ENCODE assay signal across 1 cellular context in the genomic region with DNA sequence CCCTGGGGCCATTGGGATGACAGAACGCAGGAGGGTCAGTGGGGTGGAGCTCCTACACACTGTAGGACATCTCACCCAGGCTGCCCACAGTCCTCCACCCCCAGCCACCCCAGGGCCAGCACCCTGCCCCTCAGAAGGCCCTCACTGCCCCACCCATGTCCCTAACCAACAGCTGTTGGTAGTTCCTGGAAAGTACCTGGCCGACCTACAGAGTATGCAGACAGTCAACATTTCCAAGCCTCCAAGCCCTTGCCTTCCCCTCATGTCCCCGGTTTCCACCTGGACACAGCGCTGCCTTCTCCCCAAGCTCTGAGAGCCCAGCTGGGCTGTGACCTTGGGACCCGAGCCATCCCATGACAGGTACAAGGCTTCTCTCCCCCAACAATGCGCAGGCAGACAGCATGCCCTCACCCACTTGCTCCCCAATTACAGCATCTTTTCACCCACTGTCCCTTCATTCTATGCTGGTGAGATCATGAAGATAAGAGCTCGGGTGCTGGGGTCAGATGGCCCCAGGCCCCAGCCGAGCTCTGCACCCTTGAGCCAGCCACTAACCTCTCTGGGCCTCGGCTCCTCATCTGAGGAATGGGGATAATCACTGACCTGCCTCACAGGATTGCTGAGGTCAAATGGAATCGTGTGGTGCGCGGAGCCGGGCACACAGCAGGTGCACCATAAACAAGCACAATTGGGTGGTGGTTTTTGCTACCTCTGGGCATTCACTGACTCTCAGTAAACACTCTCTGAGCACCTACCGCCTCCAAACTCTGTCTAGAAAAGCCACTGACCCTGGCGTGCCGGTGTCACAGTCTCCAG.
TF ChIP-seq lines count a peak whose summit lies in the region.

No MANE protein-coding gene starts in this region.

TF ChIP-seq in GM12878, 131 proteins besides CTCF, POLR2A, EP300 and RAD21:
- TF ChIP-seq BACH1 (IDR thresholded peaks at IDR 0.05; ENCODE audit: borderline replicate concordance) (no peak), IKZF2 (IDR thresholded peaks at IDR 0.05) (0 out of 4 replicates have a peak, but pooled peaks of 1 of the 2 experiments have one; percentile 12), YY1 (IDR thresholded peaks at IDR 0.05; ENCODE audit: low read depth, low read length) (0 out of 2 replicates have a peak, but pooled peaks have one; percentile 6), SMAD1 (IDR thresholded peaks at IDR 0.05; ENCODE audit: low read depth, partially characterized antibody) (no peak), JUND (IDR thresholded peaks at IDR 0.05; ENCODE audit: low read depth, low read length) (no peak), STAT1 (conservative IDR thresholded peaks at IDR 0.05) (no peak), WRNIP1 (IDR thresholded peaks at IDR 0.05; ENCODE audit: borderline replicate concordance, low read depth, low read length) (peak; percentile 26; the same call in 1 of the 2 replicates), TARDBP (IDR thresholded peaks at IDR 0.05; ENCODE audit: borderline replicate concordance) (no peak), BHLHE40 (IDR thresholded peaks at IDR 0.05; ENCODE audit: borderline replicate concordance in 1 of 2, low read depth in 2 of 2, low read length in 1 of 2) (peak in 1 of 2 experiments; percentile 37; a peak in 2 of 4 replicates), TCF12 (IDR thresholded peaks at IDR 0.05; ENCODE audit: low read depth, low read length) (0 out of 2 replicates have a peak, but pooled peaks have one; percentile 53), CHD1 (IDR thresholded peaks at IDR 0.05; ENCODE audit: low read depth, low read length) (0 out of 2 replicates have a peak, but pooled peaks have one; percentile 45), HDGF (IDR thresholded peaks at IDR 0.05) (0 out of 2 replicates have a peak, but pooled peaks have one; percentile 61), TCF3 (IDR thresholded peaks at IDR 0.05; ENCODE audit: borderline replicate concordance, insufficient read depth, low read depth, low read length) (0 out of 2 replicates have a peak, but pooled peaks have one; percentile 8)
- TF ChIP-seq, protein P1, sequence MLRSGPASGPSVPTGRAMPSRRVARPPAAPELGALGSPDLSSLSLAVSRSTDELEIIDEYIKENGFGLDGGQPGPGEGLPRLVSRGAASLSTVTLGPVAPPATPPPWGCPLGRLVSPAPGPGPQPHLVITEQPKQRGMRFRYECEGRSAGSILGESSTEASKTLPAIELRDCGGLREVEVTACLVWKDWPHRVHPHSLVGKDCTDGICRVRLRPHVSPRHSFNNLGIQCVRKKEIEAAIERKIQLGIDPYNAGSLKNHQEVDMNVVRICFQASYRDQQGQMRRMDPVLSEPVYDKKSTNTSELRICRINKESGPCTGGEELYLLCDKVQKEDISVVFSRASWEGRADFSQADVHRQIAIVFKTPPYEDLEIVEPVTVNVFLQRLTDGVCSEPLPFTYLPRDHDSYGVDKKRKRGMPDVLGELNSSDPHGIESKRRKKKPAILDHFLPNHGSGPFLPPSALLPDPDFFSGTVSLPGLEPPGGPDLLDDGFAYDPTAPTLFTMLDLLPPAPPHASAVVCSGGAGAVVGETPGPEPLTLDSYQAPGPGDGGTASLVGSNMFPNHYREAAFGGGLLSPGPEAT (IDR thresholded peaks at IDR 0.05; ENCODE audit: low read depth), result peak; percentile 56; the same call in 1 of the 2 replicates
- TF ChIP-seq, protein P2, sequence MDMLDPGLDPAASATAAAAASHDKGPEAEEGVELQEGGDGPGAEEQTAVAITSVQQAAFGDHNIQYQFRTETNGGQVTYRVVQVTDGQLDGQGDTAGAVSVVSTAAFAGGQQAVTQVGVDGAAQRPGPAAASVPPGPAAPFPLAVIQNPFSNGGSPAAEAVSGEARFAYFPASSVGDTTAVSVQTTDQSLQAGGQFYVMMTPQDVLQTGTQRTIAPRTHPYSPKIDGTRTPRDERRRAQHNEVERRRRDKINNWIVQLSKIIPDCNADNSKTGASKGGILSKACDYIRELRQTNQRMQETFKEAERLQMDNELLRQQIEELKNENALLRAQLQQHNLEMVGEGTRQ (IDR thresholded peaks at IDR 0.05; ENCODE audit: borderline replicate concordance, low read depth, low read length), result no peak
